ENCODE assay signal across 16 cellular contexts in the genomic region with DNA sequence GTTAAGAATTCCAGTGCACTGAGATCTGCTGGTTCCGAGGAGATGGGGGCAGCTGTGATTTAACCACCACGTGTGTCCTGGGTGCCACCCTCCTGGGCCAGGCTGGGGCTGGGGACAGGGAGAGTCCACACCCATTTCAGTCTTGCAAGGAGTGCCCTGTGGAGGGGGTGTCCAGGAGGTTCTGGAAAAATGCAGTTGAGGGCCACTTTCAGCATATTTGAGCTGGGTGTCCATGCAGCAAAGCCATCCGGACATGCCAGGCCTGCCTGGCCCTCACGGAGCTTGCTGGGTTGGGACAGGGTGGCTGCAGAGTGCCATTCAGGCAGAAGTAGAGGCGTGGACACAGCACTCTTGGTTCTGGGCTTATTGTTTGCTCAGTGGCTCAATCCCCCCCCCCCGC.
"Had no signal": no experiment of that assay in that cellular context is flagged by ENCODE, and none has a peak within 500 bp of the region (broad histone marks: within the 10 kb centered on the region; RNA-seq: fewer than 3 reads in every experiment).

No MANE protein-coding gene starts in this region.

- H3K79me2 ChIP-seq: parathyroid adenoma had no signal

- H3K4me3 ChIP-seq: heart left ventricle, prostate gland, right lobe of liver, tibial artery had no signal

- H3K4me1 Mint-ChIP-seq: mesothelial cell of epicardium; stimulated activated effector memory CD8-positive, alpha-beta T cell treated with anti-CD3 and anti-CD28 coated beads, Interleukin-12 subunit alpha, Interleukin-12 subunit beta, amount 100 ng/mL, for 72 hours had no signal

- H3K4me3 Mint-ChIP-seq: mesothelial cell of epicardium; nephron; stimulated activated effector memory CD8-positive, alpha-beta T cell treated with anti-CD3 and anti-CD28 coated beads, Interleukin-12 subunit alpha, Interleukin-12 subunit beta, amount 100 ng/mL, for 72 hours; stimulated activated naive CD8-positive, alpha-beta T cell treated with anti-CD3 and anti-CD28 coated beads, Interleukin-15, Interleukin-2, amounts not matched to agents 100 ng/mL and 50 ng/mL, for 24 hours had no signal

- H3K9ac ChIP-seq: parathyroid adenoma had no signal

- H3K27me3 Mint-ChIP-seq: stimulated activated naive CD8-positive, alpha-beta T cell treated with anti-CD3 and anti-CD28 coated beads, Interleukin-15, Interleukin-2, amounts not matched to agents 100 ng/mL and 50 ng/mL, for 24 hours had no signal

- H3K27ac Mint-ChIP-seq: mesothelial cell of epicardium; nephron; stimulated activated naive CD8-positive, alpha-beta T cell treated with anti-CD3 and anti-CD28 coated beads, Interleukin-15, Interleukin-2, amounts not matched to agents 100 ng/mL and 50 ng/mL, for 24 hours had no signal

- ATAC-seq: esophagus mucosa; left colon; right lobe of liver; stimulated activated effector memory CD8-positive, alpha-beta T cell treated with anti-CD3 and anti-CD28 coated beads, Interleukin-12 subunit alpha, Interleukin-12 subunit beta, amount 100 ng/mL, for 72 hours had no signal

- H2AFZ ChIP-seq: parathyroid adenoma had no signal

- H3K4me1 ChIP-seq: parathyroid adenoma, prostate gland, right lobe of liver, tibial artery had no signal

- H3K27me3 ChIP-seq: heart left ventricle, right lobe of liver, tibial artery had no signal

- H3K9me3 Mint-ChIP-seq: mesothelial cell of epicardium; nephron; stimulated activated effector memory CD8-positive, alpha-beta T cell treated with anti-CD3 and anti-CD28 coated beads, Interleukin-12 subunit alpha, Interleukin-12 subunit beta, amount 100 ng/mL, for 72 hours; stimulated activated naive CD8-positive, alpha-beta T cell treated with anti-CD3 and anti-CD28 coated beads, Interleukin-15, Interleukin-2, amounts not matched to agents 100 ng/mL and 50 ng/mL, for 24 hours had no signal

- H3K9me3 ChIP-seq: heart left ventricle, prostate gland, right lobe of liver, tibial artery had no signal

- DNase-seq: cortex of kidney; effector memory CD4-positive, alpha-beta T cell; hippocampal formation; left colon; right lobe of liver; stimulated activated CD4-positive, alpha-beta T cell treated with anti-CD3 and anti-CD28 coated beads, Interleukin-4, amount 100 ng/mL, for 1 hour; stimulated activated CD8-positive, alpha-beta memory T cell treated with anti-CD3 and anti-CD28 coated beads, Interleukin-4, amount 100 ng/mL, for 48 hours; tibial artery had no signal

- H3K27ac ChIP-seq: heart left ventricle, parathyroid adenoma, prostate gland, right lobe of liver, tibial artery had no signal
